28 cellular contexts compared by ENCODE assay signal in the genomic region with DNA sequence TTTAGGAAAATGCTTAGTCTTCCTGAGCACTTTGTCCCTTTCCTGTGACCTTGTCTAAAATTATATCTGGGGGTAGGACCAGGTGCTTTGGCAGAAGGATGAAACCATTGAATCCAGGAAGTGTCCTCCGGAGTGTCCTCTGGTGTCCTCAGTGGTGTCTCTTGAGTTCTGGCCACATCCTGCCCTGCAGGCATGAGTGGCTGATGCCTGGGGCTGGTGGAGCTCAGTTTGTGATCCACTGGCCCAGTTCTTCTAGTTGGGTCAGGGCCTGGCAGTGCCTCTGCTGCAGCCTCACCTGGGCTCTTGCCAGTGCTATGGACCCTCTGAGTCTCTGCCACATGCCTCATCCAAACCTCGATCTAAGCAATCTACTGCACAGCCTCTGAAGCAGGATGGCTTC.
"Had no signal": no experiment of that assay in that cellular context is flagged by ENCODE, and none has a peak within 500 bp of the region (broad histone marks: within the 10 kb centered on the region; RNA-seq: fewer than 3 reads in every experiment).

No MANE protein-coding gene starts in this region.

- DNase-seq: islet precursor cell; left ventricle myocardium inferior; mesendoderm; naive B cell; nucleus accumbens; pancreas; posterior cingulate gyrus; retina; right cardiac atrium; stimulated activated CD4-positive, alpha-beta T cell treated with anti-CD3 and anti-CD28 coated beads, Interleukin-12 subunit alpha, Interleukin-12 subunit beta, amount 100 ng/mL, for 4 hours; stimulated activated CD4-positive, alpha-beta T cell treated with anti-CD3 and anti-CD28 coated beads, Interleukin-15, amount 100 ng/mL, for 24 hours; stimulated activated CD4-positive, alpha-beta T cell treated with anti-CD3 and anti-CD28 coated beads, Interleukin-2, amount 100 ng/mL, for 24 hours; stimulated activated CD4-positive, alpha-beta T cell treated with anti-CD3 and anti-CD28 coated beads, Interleukin-4, amount 100 ng/mL, for 1 hour; stimulated activated naive B cell treated with anti-CD40 and anti-IgM and Interleukin-4, amounts not matched to agents 10 μg/mL and 1 μg/mL and 100 μg/mL, for 72 hours; stimulated activated naive CD8-positive, alpha-beta T cell treated with anti-CD3 and anti-CD28 coated beads, Interleukin-15, Interleukin-2, amounts not matched to agents 100 U/mL and 50 U/mL, for 24 hours; stomach; tibial artery; trophoblast cell; uterus had no signal

- H3K4me1 ChIP-seq: left ventricle myocardium inferior, pancreas, prostate gland, stomach, suprapubic skin, tibial artery, uterus had no signal

- ATAC-seq: right cardiac atrium; sciatic nerve; stimulated activated naive B cell treated with anti-CD40 and anti-IgM and Interleukin-4, amounts not matched to agents 10 μg/mL and 1 μg/mL and 100 μg/mL, for 72 hours; stimulated activated naive CD8-positive, alpha-beta T cell treated with anti-CD3 and anti-CD28 coated beads, Interleukin-15, Interleukin-2, amounts not matched to agents 100 U/mL and 50 U/mL, for 24 hours had no signal

- H3K27ac ChIP-seq: left ventricle myocardium inferior, pancreas, prostate gland, skin epidermis, stomach, suprapubic skin, thoracic aorta, tibial artery, uterus had no signal

- H3K27ac Mint-ChIP-seq: mesothelial cell of epicardium; naive B cell; stimulated activated naive B cell treated with anti-CD40 and anti-IgM and Interleukin-4, amounts not matched to agents 10 μg/mL and 1 μg/mL and 100 μg/mL, for 72 hours had no signal

- H3K4me3 ChIP-seq: left ventricle myocardium inferior, lung, pancreas, prostate gland, skin epidermis, stomach, suprapubic skin, thoracic aorta, tibial artery, uterus had no signal

- H3K4me3 Mint-ChIP-seq: mesothelial cell of epicardium; naive B cell; nephron; neural crest cell; stimulated activated naive B cell treated with anti-CD40 and anti-IgM and Interleukin-4, amounts not matched to agents 10 μg/mL and 1 μg/mL and 100 μg/mL, for 72 hours had no signal

- H3K9me3 Mint-ChIP-seq: mesothelial cell of epicardium; naive B cell; nephron; neural crest cell; stimulated activated naive B cell treated with anti-CD40 and anti-IgM and Interleukin-4, amounts not matched to agents 10 μg/mL and 1 μg/mL and 100 μg/mL, for 72 hours had no signal

- H3K9me3 ChIP-seq: left ventricle myocardium inferior, pancreas, prostate gland, stomach, suprapubic skin, thoracic aorta, tibial artery, uterus had no signal

- H3K36me3 ChIP-seq: left ventricle myocardium inferior, pancreas, prostate gland, stomach, suprapubic skin, thoracic aorta, tibial artery, uterus had no signal

- H3K4me1 Mint-ChIP-seq: mesothelial cell of epicardium, naive B cell, nephron had no signal

- H3K27me3 ChIP-seq: pancreas, suprapubic skin, tibial artery, uterus had no signal

- H3K36me3 Mint-ChIP-seq: mesothelial cell of epicardium; naive B cell; stimulated activated naive B cell treated with anti-CD40 and anti-IgM and Interleukin-4, amounts not matched to agents 10 μg/mL and 1 μg/mL and 100 μg/mL, for 72 hours had no signal
